In the genomic region with DNA sequence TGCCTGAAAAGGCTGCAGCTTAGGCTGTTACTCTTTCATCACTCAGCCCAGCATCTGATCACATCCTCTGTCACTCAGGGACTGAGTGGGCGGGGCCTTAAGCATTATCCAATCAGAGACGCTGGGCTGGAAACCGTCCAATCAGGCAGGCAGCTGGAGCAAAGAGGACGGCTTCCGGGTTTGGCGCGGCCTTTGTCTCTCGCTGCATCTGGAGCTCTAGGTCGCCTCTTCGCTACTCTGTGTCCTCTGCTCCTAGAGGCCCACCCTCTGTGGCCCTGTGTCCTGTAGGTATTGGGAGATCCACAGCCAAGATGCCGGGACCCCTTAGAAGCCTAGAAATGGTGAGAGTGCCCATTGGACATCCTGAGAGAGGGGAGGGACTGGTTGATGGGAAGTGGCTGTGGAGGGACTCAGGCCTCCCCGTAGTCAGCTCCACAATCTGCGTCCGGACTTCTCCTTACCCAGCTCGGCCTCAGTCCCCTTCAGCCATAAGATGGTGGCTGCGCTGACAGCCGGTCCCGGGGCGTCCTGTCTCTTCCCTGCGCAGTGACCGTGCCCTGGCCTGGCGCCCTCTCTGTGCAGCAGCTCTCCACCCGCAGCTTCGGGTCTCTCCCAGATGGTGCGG, we compare ENCODE assay signal across 8 cellular contexts. TPM values are rescaled to one million over a fixed set of nuclear protein-coding genes. Genes with fewer than 3 reads are reported as not detected.
DNase-seq lines count a peak whose midpoint lies in the region; ATAC-seq and TF ChIP-seq lines count a peak whose summit lies in the region.

A gene (plus strand): TSS at position 195 of the 625 bp plus-strand sequence. CDS start 117 bp downstream, at position 312.

- peaks cover 17% of the 10 kb centered on the region for H3K36me3 ChIP-seq in CD4-positive, CD25-positive, alpha-beta regulatory T cell (ENCODE audit: control insufficient read depth, insufficient read depth, low read length)
- H3K36me3 ChIP-seq in Karpas-422 (ENCODE audit: insufficient read depth, low read length) (peaks cover 22% of the 10 kb centered on the region), spleen (peaks cover 0 to 32% (median 19%) of the 10 kb centered on the region in 6 donors)

- no peaks in the 10 kb centered on the region for H3K27me3 ChIP-seq in CD4-positive, CD25-positive, alpha-beta regulatory T cell (ENCODE audit: control insufficient read depth, insufficient read depth, low read length)
- H3K27me3 ChIP-seq in Karpas-422 (ENCODE audit: low read length): no peaks in the 10 kb centered on the region
- no peaks in the 10 kb centered on the region for H3K27me3 ChIP-seq in spleen (replicated peaks in 1 of 7)

- DNase-seq in CD4-positive, CD25-positive, alpha-beta regulatory T cell: peak; percentile 84 to 91 (median 90)
- DNase-seq in Karpas-422 (peak; percentile 96), cerebellar nuclear complex (lab: John Stamatoyannopoulos, UW) (peak; percentile 39 to 76), islet precursor cell (peak; percentile 99), spleen (peak; percentile 93)

- H3K27ac Mint-ChIP-seq in CD4-positive, CD25-positive, alpha-beta regulatory T cell: peak within 1 kb of the TSS; percentile 74 to 97 (median 96)

- TF ChIP-seq CTCF in spleen (IDR thresholded peaks at IDR 0.05 in 8 of 11, conservative IDR thresholded peaks at IDR 0.05 in 3 of 11): no peak

- intact Hi-C loops in spleen (cut with DNase I; ENCODE audit: low total_unique reads): no loop called here

- H2AFZ ChIP-seq in Karpas-422 (ENCODE audit: low read length): no peak within 1 kb of the TSS; the same call in 1 of the 2 replicates

- WGBS in spleen, 5 donors: 0 to 9% (median 1%) methylated on average over 13 to 25 of the region's 25 CpGs

- H3K27me3 Mint-ChIP-seq in CD4-positive, CD25-positive, alpha-beta regulatory T cell: no peaks in the 10 kb centered on the region

- peaks cover 0 to 22% (median 6%) of the 10 kb centered on the region in 7 donors for H3K9me3 Mint-ChIP-seq in CD4-positive, CD25-positive, alpha-beta regulatory T cell

- H3K4me1 ChIP-seq in CD4-positive, CD25-positive, alpha-beta regulatory T cell (ENCODE audit: control insufficient read depth, insufficient read depth, low read length, poor library complexity, severe bottlenecking): peaks cover 19% of the 10 kb centered on the region
- H3K4me1 ChIP-seq in Karpas-422 (ENCODE audit: low read length) (peaks cover 3% of the 10 kb centered on the region; the same call in 1 of the 2 replicates), spleen (peaks cover 7 to 39% (median 20%) of the 10 kb centered on the region in 6 donors)

- H3K9me2 ChIP-seq in Karpas-422 (replicated peaks; ENCODE audit: insufficient read depth, low read length): no peaks in the 10 kb centered on the region

- no peaks in the 10 kb centered on the region for H4K20me1 ChIP-seq in Karpas-422 (ENCODE audit: insufficient read depth, low read depth, low read length)

- H3K27ac ChIP-seq in CD4-positive, CD25-positive, alpha-beta regulatory T cell (ENCODE audit: insufficient read depth, low read length, poor library complexity, severe bottlenecking): peak within 1 kb of the TSS; percentile 70
- H3K27ac ChIP-seq in Karpas-422 (ENCODE audit: low read length) (peak within 1 kb of the TSS; percentile 37; the same call in 1 of the 2 replicates), spleen (peak within 1 kb of the TSS; percentile 38 to 94 (median 84))

- peak within 1 kb of the TSS; percentile 96 to 99 (median 98) for H3K4me3 Mint-ChIP-seq in CD4-positive, CD25-positive, alpha-beta regulatory T cell

- no peak for TF ChIP-seq POLR2A in spleen (IDR thresholded peaks at IDR 0.05)

- peak; percentile 97 to 99 for ATAC-seq in CD4-positive, CD25-positive, alpha-beta regulatory T cell (ENCODE audit: low read depth in 2 of 2)
- peak; percentile 91 for ATAC-seq in GM21423 (IDR thresholded peaks at IDR 0.05; ENCODE audit: unreplicated experiment)
- ATAC-seq in activated CD4-positive, CD25-positive, alpha-beta regulatory T cell treated with anti-CD3 and anti-CD28 coated beads, Interleukin-2, amount 50 U/mL, for 24 hours: peak; percentile 99
- no peak for ATAC-seq in GM21381 (IDR thresholded peaks at IDR 0.05; ENCODE audit: unreplicated experiment)

- H3K9ac ChIP-seq in Karpas-422 (ENCODE audit: low read length): peak within 1 kb of the TSS; percentile 78

- H3K4me1 Mint-ChIP-seq in CD4-positive, CD25-positive, alpha-beta regulatory T cell: peaks cover 14 to 64% (median 27%) of the 10 kb centered on the region in 4 donors

- peaks cover 25% of the 10 kb centered on the region for H3K36me3 Mint-ChIP-seq in CD4-positive, CD25-positive, alpha-beta regulatory T cell

- peak within 1 kb of the TSS; percentile 70 for H3K4me2 ChIP-seq in Karpas-422 (ENCODE audit: low read depth, low read length, poor library complexity, severe bottlenecking)

- H3K4me3 ChIP-seq in CD4-positive, CD25-positive, alpha-beta regulatory T cell (ENCODE audit: low read depth, low read length): peak within 1 kb of the TSS; percentile 91
- H3K4me3 ChIP-seq in Karpas-422 (ENCODE audit: low read length) (peak within 1 kb of the TSS; percentile 86), spleen (peak within 1 kb of the TSS; percentile 57 to 94 (median 68))

- peaks cover 11 to 14% of the 10 kb centered on the region in 2 experiments for H3K9me3 ChIP-seq in CD4-positive, CD25-positive, alpha-beta regulatory T cell (ENCODE audit: control insufficient read depth in 2 of 2, low read length in 2 of 2)
- peaks cover 7% of the 10 kb centered on the region; the same call in 1 of the 2 replicates for H3K9me3 ChIP-seq in Karpas-422 (ENCODE audit: low read length)
- peaks cover 0 to 38% (median 11%) of the 10 kb centered on the region in 8 donors for H3K9me3 ChIP-seq in spleen

- H3K79me2 ChIP-seq in Karpas-422 (ENCODE audit: low read length): peaks cover 44% of the 10 kb centered on the region

RNA-seq across cellular contexts. Expression of the gene that starts here (rescaled TPM):
- 3.7 TPM for total RNA-seq in CD4-positive, CD25-positive, alpha-beta regulatory T cell
- polyA plus RNA-seq in CD4-positive, CD25-positive, alpha-beta regulatory T cell: 1 to 10 TPM; 1.9 to 6.4 (median 3.4) TPM
- 9.5 and 12.3 TPM in 2 replicates for total RNA-seq in Karpas-422 (2014; rRNA removed; shearing (Covaris generic); ENCODE audit: low replicate concordance)
- total RNA-seq in spleen: 10 to 100 TPM in 3 of 7 donors, 1 to 10 TPM in 4; 7.2 to 18.7 (median 9.6) TPM
- 1 to 10 TPM; 2.6 to 5.1 (median 2.9) TPM for polyA plus RNA-seq in spleen
